Comparison of ENCODE assay signal across 8 cellular contexts in genomic region chr14:74713395-74713735, GRCh38. TPM values are rescaled to one million over a fixed set of nuclear protein-coding genes. Genes with fewer than 3 reads are reported as not detected.
DNase-seq lines count a peak whose midpoint lies in the region; ATAC-seq and TF ChIP-seq lines count a peak whose summit lies in the region.

No MANE protein-coding gene starts in this region.

- TF ChIP-seq CTCF in 22Rv1 (IDR thresholded peaks at IDR 0.05) (no peak), HL-60 (IDR thresholded peaks at IDR 0.05; ENCODE audit: insufficient read depth, low read length) (no peak), cardiac fibroblast (IDR thresholded peaks at IDR 0.05; ENCODE audit: low read depth, low read length) (no peak), mesothelial cell of epicardium (IDR thresholded peaks at IDR 0.05; ENCODE audit: unreplicated experiment) (no peak)

- no peaks in the 10 kb centered on the region for H3K27me3 ChIP-seq in HL-60 (ENCODE audit: insufficient read depth, poor library complexity, severe bottlenecking)

- H3K4me1 Mint-ChIP-seq in mesothelial cell of epicardium = peaks cover 27% of the 10 kb centered on the region

- H3K27ac Mint-ChIP-seq in mesothelial cell of epicardium = peak overlapping the region; percentile 98

- H3K4me3 ChIP-seq in HL-60 (replicated peaks; ENCODE audit: insufficient read depth, low read length) = peak overlapping the region; percentile 63
- H3K4me3 ChIP-seq in cardiac fibroblast (replicated peaks in 1 of 2; ENCODE audit: low read depth in 2 of 2, low read length in 2 of 2) = peak overlapping the region; percentile 81 to 91

- peaks cover 11% of the 10 kb centered on the region for H3K36me3 Mint-ChIP-seq in mesothelial cell of epicardium

- no peaks in the 10 kb centered on the region for H3K27me3 Mint-ChIP-seq in mesothelial cell of epicardium (ENCODE audit: low read depth)

- DNase-seq in HL-60 (ENCODE audit: low read depth in 1 of 2, low spot score in 1 of 2) (no peak), cardiac fibroblast (ENCODE audit: low read depth in 2 of 2) (no peak), mesothelial cell of epicardium (ENCODE audit: low spot score in 2 of 2, unreplicated experiment in 2 of 2) (no peak), globus pallidus (ENCODE audit: low spot score) (no peak), SHP77 (lab: John Stamatoyannopoulos, UW) (no peak), NCI-H1694 treated with DMSO at 0.1 percent for 48 hours (lab: John Stamatoyannopoulos, UW) (no peak)

- H3K9me3 Mint-ChIP-seq in mesothelial cell of epicardium = no peaks in the 10 kb centered on the region

- no peak for ATAC-seq in HG02938 (IDR thresholded peaks at IDR 0.05; ENCODE audit: unreplicated experiment)

- H3K4me3 Mint-ChIP-seq in mesothelial cell of epicardium = peak overlapping the region; percentile 96

- H3K27ac ChIP-seq in 22Rv1 = peak overlapping the region; percentile 38
- peak overlapping the region; percentile 85 for H3K27ac ChIP-seq in HL-60 (replicated peaks)

RNA-seq across cellular contexts. Expression of gene FCF1, which starts 0.4 kb away (rescaled TPM):
- total RNA-seq in mesothelial cell of epicardium = 43.9 to 46.8 TPM (median 44.5 TPM) in 3 replicates

RNA-seq across cellular contexts. Expression of gene AREL1, which starts 0.5 kb away (rescaled TPM):
- total RNA-seq in mesothelial cell of epicardium = 43.8 to 55.5 TPM (median 49.1 TPM) in 3 replicates

RNA-seq across cellular contexts. Expression of gene YLPM1, which starts 49.8 kb away (rescaled TPM):
- 125 to 135 TPM (median 125 TPM) in 3 replicates for total RNA-seq in mesothelial cell of epicardium
